Comparison of ENCODE assay signal across 8 cellular contexts in the genomic region with DNA sequence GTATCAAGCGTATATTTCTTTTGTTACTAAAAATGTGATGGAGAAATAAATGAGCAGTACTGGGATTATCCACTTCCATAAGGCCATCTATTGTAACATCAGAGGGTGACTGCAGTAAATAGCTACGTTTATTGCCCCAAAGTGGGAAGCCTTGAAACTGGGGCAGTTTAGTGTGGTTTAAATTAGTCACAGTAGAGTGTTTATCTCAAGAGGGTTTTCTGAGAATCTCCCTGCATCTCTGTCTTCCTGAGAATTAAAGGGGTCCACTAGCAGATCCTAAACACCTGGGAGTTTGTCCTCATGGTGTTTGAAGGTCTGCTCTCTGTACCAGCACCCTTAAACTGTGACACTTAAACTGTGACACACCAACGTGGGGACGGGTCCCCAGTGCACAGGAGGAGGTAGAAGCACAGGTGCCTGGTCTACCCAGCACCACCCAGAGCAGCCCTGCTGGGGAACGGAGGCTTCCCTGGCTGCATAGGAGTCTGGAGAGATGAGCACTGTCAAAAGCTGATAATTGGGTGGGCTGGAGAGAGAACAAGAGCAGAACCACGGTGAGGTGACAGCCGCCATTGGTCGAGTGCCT. TPM values are rescaled to one million over a fixed set of nuclear protein-coding genes. Genes with fewer than 3 reads are reported as not detected.
DNase-seq lines count a peak whose midpoint lies in the region; ATAC-seq and TF ChIP-seq lines count a peak whose summit lies in the region.

No MANE protein-coding gene starts in this region.

- H3K4me1 ChIP-seq in OCI-LY1 (ENCODE audit: insufficient read depth, low read length, severe bottlenecking), result peaks cover 92% of the 10 kb centered on the region
- H3K4me1 ChIP-seq in osteoblast (ENCODE audit: insufficient read depth, low read length), result peaks cover 49% of the 10 kb centered on the region

- H3K9me3 Mint-ChIP-seq in CD14-positive monocyte, result no peaks in the 10 kb centered on the region

- H3K9me3 ChIP-seq in OCI-LY1 (ENCODE audit: low read length) (no peaks in the 10 kb centered on the region), osteoblast (ENCODE audit: low read depth, low read length) (no peaks in the 10 kb centered on the region)

- peak overlapping the region in 5 of 7 donors; percentile 8 to 60 (median 35) for H3K27ac Mint-ChIP-seq in CD14-positive monocyte

- ATAC-seq in GM19397 (IDR thresholded peaks at IDR 0.05; ENCODE audit: unreplicated experiment) (no peak), HG03521 (IDR thresholded peaks at IDR 0.05; ENCODE audit: unreplicated experiment) (no peak), GM19467 (IDR thresholded peaks at IDR 0.05; ENCODE audit: unreplicated experiment) (no peak)

- H3K4me1 Mint-ChIP-seq in CD14-positive monocyte, result peaks cover 46% of the 10 kb centered on the region

- H3K36me3 ChIP-seq in OCI-LY1 (ENCODE audit: insufficient read depth, low read length), result peaks cover 40% of the 10 kb centered on the region; the same call in 1 of the 2 replicates
- peaks cover 7% of the 10 kb centered on the region for H3K36me3 ChIP-seq in osteoblast (ENCODE audit: insufficient read depth, low read length)

- H3K4me3 Mint-ChIP-seq in CD14-positive monocyte, result no peak overlapping the region

- CTCF ChIA-PET in HEK293T (lab: Yijun Ruan, JAX), result no interaction called here

- H3K79me2 ChIP-seq in OCI-LY1 (ENCODE audit: insufficient read depth, low read length) (peaks cover 96% of the 10 kb centered on the region), osteoblast (ENCODE audit: insufficient read depth, low read length) (peaks cover 100% of the 10 kb centered on the region)

- H3K9me2 ChIP-seq in OCI-LY1 (ENCODE audit: low read depth, low read length), result no peaks in the 10 kb centered on the region

- intact Hi-C loops in CD14-positive monocyte (cut with micrococcal nuclease), result no loop called here

- no peaks in the 10 kb centered on the region for H3F3A ChIP-seq in OCI-LY1 (ENCODE audit: insufficient read depth, low read length)

- H3K27ac ChIP-seq in OCI-LY1 (ENCODE audit: low read depth, low read length, poor library complexity, severe bottlenecking) (peak overlapping the region; percentile 85), coronary artery (peak overlapping the region; percentile 5 to 24), osteoblast (ENCODE audit: low read depth, low read length) (peak overlapping the region; percentile 32)

- no peaks in the 10 kb centered on the region for H3K27me3 Mint-ChIP-seq in CD14-positive monocyte (ENCODE audit: low read depth in 3 of 3)

- H3K27me3 ChIP-seq in OCI-LY1 (ENCODE audit: insufficient read depth, low read length) (no peaks in the 10 kb centered on the region), osteoblast (ENCODE audit: insufficient read depth, low read length) (no peaks in the 10 kb centered on the region)

- H3K4me3 ChIP-seq in OCI-LY1 (ENCODE audit: low read depth, low read length, poor library complexity, severe bottlenecking) (no peak overlapping the region), coronary artery (no peak overlapping the region), osteoblast (ENCODE audit: insufficient read depth, low read length) (no peak overlapping the region)

- 0 out of 2 replicates have a peak, but pooled peaks cover 3% of the 10 kb centered on the region for H4K20me1 ChIP-seq in OCI-LY1 (ENCODE audit: insufficient read depth, low read length)
- peaks cover 93% of the 10 kb centered on the region for H4K20me1 ChIP-seq in osteoblast (ENCODE audit: insufficient read depth, low read length)

- POLR2A ChIA-PET in HEK293T (lab: Yijun Ruan, JAX), result interaction anchor here (3.1 kb wide), 1 partner anchor 47 kb away, joined by 14 read pairs; no protein-coding TSS in a partner anchor

- peak overlapping the region; percentile 25; the same call in 1 of the 2 replicates for H3K9ac ChIP-seq in OCI-LY1 (ENCODE audit: low read length)

- TF ChIP-seq CTCF in CD14-positive monocyte (IDR thresholded peaks at IDR 0.05), result no peak
- no peak for TF ChIP-seq CTCF in OCI-LY1 (IDR thresholded peaks at IDR 0.05; ENCODE audit: low read length)
- no peak for TF ChIP-seq CTCF in coronary artery (IDR thresholded peaks at IDR 0.05)
- no peak for TF ChIP-seq CTCF in osteoblast (IDR thresholded peaks at IDR 0.05; ENCODE audit: extremely low read depth, low read depth, low read length)

- H3K4me2 ChIP-seq in OCI-LY1 (ENCODE audit: low read length) (peak overlapping the region; percentile 22; the same call in 1 of the 2 replicates), osteoblast (ENCODE audit: insufficient read depth, low read length) (peak overlapping the region; percentile 12)

- no peak overlapping the region for H2AFZ ChIP-seq in OCI-LY1 (ENCODE audit: low read length)
- no peak overlapping the region for H2AFZ ChIP-seq in osteoblast (ENCODE audit: low read length)

- H3K36me3 Mint-ChIP-seq in CD14-positive monocyte, result peaks cover 22 to 24% of the 10 kb centered on the region in 2 donors

- no peak for DNase-seq in CD14-positive monocyte (ENCODE audit: low spot score)
- no peak for DNase-seq in coronary artery (ENCODE audit: low spot score)
- peak; percentile 35 for DNase-seq in osteoblast (ENCODE audit: insufficient read length, low spot score, missing footprints)
- DNase-seq in HEK293T (ENCODE audit: extremely low spot score), result no peak

TF ChIP-seq in HEK293T, 16 proteins besides CTCF, POLR2A, EP300 and RAD21:
- TF ChIP-seq HDGF (IDR thresholded peaks at IDR 0.05; ENCODE audit: borderline replicate concordance) (no peak), SP1 (IDR thresholded peaks at IDR 0.05) (no peak), FOXA1 (IDR thresholded peaks at IDR 0.05) (no peak), BHLHE40 (IDR thresholded peaks at IDR 0.05; ENCODE audit: borderline replicate concordance) (no peak), ARNT (IDR thresholded peaks at IDR 0.05) (no peak), NFRKB (IDR thresholded peaks at IDR 0.05) (no peak), LEF1 (IDR thresholded peaks at IDR 0.05; ENCODE audit: borderline replicate concordance) (no peak), ZNF384 (IDR thresholded peaks at IDR 0.05) (no peak), L3MBTL2 (conservative IDR thresholded peaks at IDR 0.05) (no peak), FOXM1 (IDR thresholded peaks at IDR 0.05; ENCODE audit: borderline replicate concordance) (no peak), CTBP1 (IDR thresholded peaks at IDR 0.05; ENCODE audit: borderline replicate concordance) (no peak), FOXK2 (IDR thresholded peaks at IDR 0.05) (no peak), SUZ12 (IDR thresholded peaks at IDR 0.05) (no peak), TARDBP (IDR thresholded peaks at IDR 0.05) (no peak), PKNOX1 (IDR thresholded peaks at IDR 0.05) (no peak)

RNA-seq across cellular contexts. Expression of gene PRRC2B, which starts 25.2 kb away (rescaled TPM):
- polyA plus RNA-seq in CD14-positive monocyte, result 1 to 10 TPM; 2.8 to 8.6 TPM
- 61.6 and 70.9 TPM in 2 replicates for total RNA-seq in osteoblast

Comparison
In these comparisons a context has a peak if more than half of its experiments do, and no peak if none do; other contexts are left out.
1. H3K27ac ChIP-seq: peak in every context shown above with its lines; median percentile 85 in OCI-LY1; 32 in osteoblast; 14 in coronary artery.